14 cellular contexts compared by ENCODE assay signal in genomic region chr13:24279706-24280105, GRCh38. TPM values are rescaled to one million over a fixed set of nuclear protein-coding genes. Genes with fewer than 3 reads are reported as not detected.
A peak's percentile ranks its signal among the peaks of the same experiment; 100 is the strongest.
DNase-seq lines count a peak whose midpoint lies in the region; ATAC-seq, FAIRE-seq and TF ChIP-seq lines count a peak whose summit lies in the region.
"Had no signal": no experiment of that assay in that cellular context is flagged by ENCODE, and none has a peak within 500 bp of the region (broad histone marks: within the 10 kb centered on the region; RNA-seq: fewer than 3 reads in every experiment).

No MANE protein-coding gene starts in this region.

- POLR2A ChIA-PET in MCF 10A (lab: Yijun Ruan, JAX), result interaction anchor here (0.6 to 0.7 kb wide), 2 partner anchors 276 to 1456 kb away, joined by 3 read pairs; no protein-coding TSS in a partner anchor

- CTCF ChIA-PET in MCF 10A (lab: Yijun Ruan, JAX), result interaction anchor here (0.6 kb wide), 1 partner anchor 209 kb away, joined by 3 read pairs; no protein-coding TSS in a partner anchor

- DNase-seq in NOMO-1 (lab: John Stamatoyannopoulos, UW; ENCODE audit: unreplicated experiment in 2 of 2) (peak; percentile 55 to 77), NOMO-1 treated with dmso at 0.1 percent for 144 hours (lab: John Stamatoyannopoulos, UW; ENCODE audit: unreplicated experiment) (no peak), NOMO-1 treated with DMSO at 0.1 percent for 48 hours (lab: John Stamatoyannopoulos, UW; ENCODE audit: unreplicated experiment) (peak; percentile 76), nephron progenitor cell (no peak), MCF 10A (ENCODE audit: unreplicated experiment) (no peak), GM12892 (ENCODE audit: insufficient read length) (no peak)
- no peak for DNase-seq in central memory CD8-positive, alpha-beta T cell (ENCODE audit: low spot score in 2 of 2)
- DNase-seq: Kasumi-1; NCI-H2107; NCI-H774; right cardiac atrium; stimulated activated CD4-positive, alpha-beta T cell treated with anti-CD3 and anti-CD28 coated beads, Interleukin-2, amount 100 ng/mL, for 48 hours had no signal

- H3K4me1 Mint-ChIP-seq in central memory CD8-positive, alpha-beta T cell, result peaks cover 71% of the 10 kb centered on the region
- H3K4me1 Mint-ChIP-seq in nephron progenitor cell, result peaks cover 38% of the 10 kb centered on the region
- H3K4me1 Mint-ChIP-seq in MCF 10A (ENCODE audit: insufficient read depth, unreplicated experiment), result no peaks in the 10 kb centered on the region

- peak overlapping the region; percentile 3 for H3K27ac Mint-ChIP-seq in central memory CD8-positive, alpha-beta T cell (ENCODE audit: low read depth)
- H3K27ac Mint-ChIP-seq in nephron progenitor cell (peak overlapping the region; percentile 31), MCF 10A (ENCODE audit: low read depth, unreplicated experiment) (no peak overlapping the region)

- TF ChIP-seq POLR2A in GM12892 (IDR thresholded peaks at IDR 0.05; ENCODE audit: low read depth, low read length), result no peak

- H3K9me3 Mint-ChIP-seq in central memory CD8-positive, alpha-beta T cell, result no peaks in the 10 kb centered on the region
- no peaks in the 10 kb centered on the region for H3K9me3 Mint-ChIP-seq in nephron progenitor cell
- H3K9me3 Mint-ChIP-seq in MCF 10A (ENCODE audit: unreplicated experiment), result no peaks in the 10 kb centered on the region
- H3K9me3 Mint-ChIP-seq: neural crest cell had no signal

- intact Hi-C loops in MCF 10A (cut with micrococcal nuclease), result no loop called here

- peak overlapping the region; percentile 21 for H3K4me3 Mint-ChIP-seq in central memory CD8-positive, alpha-beta T cell
- no peak overlapping the region for H3K4me3 Mint-ChIP-seq in nephron progenitor cell
- H3K4me3 Mint-ChIP-seq in MCF 10A (ENCODE audit: unreplicated experiment), result no peak overlapping the region
- H3K4me3 Mint-ChIP-seq: neural crest cell had no signal

- H3K27me3 Mint-ChIP-seq in central memory CD8-positive, alpha-beta T cell, result no peaks in the 10 kb centered on the region
- H3K27me3 Mint-ChIP-seq in nephron progenitor cell (ENCODE audit: low read depth, poor library complexity) (peaks cover 4% of the 10 kb centered on the region), MCF 10A (ENCODE audit: insufficient read depth, unreplicated experiment) (no peaks in the 10 kb centered on the region)

- FAIRE-seq in GM12892 (lab: Jason Lieb, UNC), result no peak

- H3K36me3 Mint-ChIP-seq in central memory CD8-positive, alpha-beta T cell (ENCODE audit: insufficient read depth), result peaks cover 39% of the 10 kb centered on the region
- no peaks in the 10 kb centered on the region for H3K36me3 Mint-ChIP-seq in nephron progenitor cell (ENCODE audit: low read depth)
- no peaks in the 10 kb centered on the region for H3K36me3 Mint-ChIP-seq in MCF 10A (ENCODE audit: insufficient read depth, unreplicated experiment)

- ATAC-seq in central memory CD8-positive, alpha-beta T cell (replicated peaks; ENCODE audit: extremely low read depth, poor library complexity, severe bottlenecking), result no peak
- no peak for ATAC-seq in GM21367 (IDR thresholded peaks at IDR 0.05; ENCODE audit: unreplicated experiment)

- BruUV-seq in MCF 10A (replicated peaks; lab: Mats Ljungman, UMichigan), result no TSS peak

- TF ChIP-seq CTCF in nephron progenitor cell (IDR thresholded peaks at IDR 0.05) (no peak), MCF 10A (IDR thresholded peaks at IDR 0.05; ENCODE audit: unreplicated experiment) (no peak)

RNA-seq across cellular contexts. Expression of gene C1QTNF9, which starts 29.7 kb away (rescaled TPM):
- not detected in 2 replicates for total RNA-seq in MCF 10A (2022)
- not detected for polyA plus RNA-seq in GM12892 (2012; ENCODE audit: missing spikeins)
- total RNA-seq: neural crest cell had no signal

Comparison
In these comparisons a context has a peak if more than half of its experiments do, and no peak if none do; other contexts are left out.
1. DNase-seq: peak in NOMO-1 (2 of 2) and NOMO-1 treated with DMSO at 0.1 percent for 48 hours (single experiment); none in NOMO-1 treated with dmso at 0.1 percent for 144 hours (single experiment), central memory CD8-positive, alpha-beta T cell (0 of 2), nephron progenitor cell (single experiment), MCF 10A (single experiment) and GM12892 (single experiment).